ENCODE assay signal across 16 cellular contexts in genomic region chr4:97656034-97656720, GRCh38.
DNase-seq lines count a peak whose midpoint lies in the region; ATAC-seq and TF ChIP-seq lines count a peak whose summit lies in the region.
"Had no signal": no experiment of that assay in that cellular context is flagged by ENCODE, and none has a peak within 500 bp of the region (broad histone marks: within the 10 kb centered on the region; RNA-seq: fewer than 3 reads in every experiment).

No MANE protein-coding gene starts in this region.

- H3K4me3 Mint-ChIP-seq in activated naive CD8-positive, alpha-beta T cell treated with anti-CD3 and anti-CD28 coated beads, Interleukin-2, amount 50 U/mL, for 24 hours: no peak overlapping the region
- H3K4me3 Mint-ChIP-seq: dendritic cell treated with granulocyte-macrophage colony-stimulating factor and Interleukin-4, amounts not matched to agents 40 ng/mL and 50 ng/mL, for 4 days; IgD-negative memory B cell had no signal

- H3K27me3 ChIP-seq in adipocyte (replicated peaks; ENCODE audit: control insufficient read depth, insufficient read depth, low read length): no peaks in the 10 kb centered on the region
- H3K27me3 ChIP-seq: heart right ventricle, ovary, vagina had no signal

- H3K36me3 ChIP-seq in adipocyte (ENCODE audit: control insufficient read depth, insufficient read depth, low read length, severe bottlenecking): no peaks in the 10 kb centered on the region
- H3K36me3 ChIP-seq: heart right ventricle, ovary, vagina had no signal

- H3K4me3 ChIP-seq in adipocyte (ENCODE audit: low read length): no peak overlapping the region
- no peak overlapping the region for H3K4me3 ChIP-seq in fibroblast of villous mesenchyme (ENCODE audit: low read depth, low read length)
- H3K4me3 ChIP-seq: heart right ventricle, ovary, vagina had no signal

- TF ChIP-seq CTCF in fibroblast of villous mesenchyme (IDR thresholded peaks at IDR 0.05; ENCODE audit: insufficient read depth, low read depth, low read length): no peak

- H3K4me1 ChIP-seq in adipocyte (ENCODE audit: control insufficient read depth, insufficient read depth, low read length): peaks cover 13% of the 10 kb centered on the region
- H3K4me1 ChIP-seq: heart right ventricle, vagina had no signal

- DNase-seq in Right ventricle myocardium superior (no peak), left ventricle myocardium superior (no peak), adipocyte (ENCODE audit: low read depth) (peak; percentile 77), fibroblast of villous mesenchyme (ENCODE audit: low read depth) (peak; percentile 70), cerebellar cortex (ENCODE audit: low spot score) (no peak), CD1c-positive myeloid dendritic cell (ENCODE audit: extremely low spot score) (no peak)
- no peak for DNase-seq in activated naive CD8-positive, alpha-beta T cell treated with anti-CD3 and anti-CD28 coated beads, Interleukin-2, amount 50 U/mL, for 24 hours
- DNase-seq: activated CD8-positive, alpha-beta memory T cell treated with anti-CD3 and anti-CD28 coated beads for 24 hours; activated naive CD4-positive, alpha-beta T cell treated with anti-CD3 and anti-CD28 coated beads, Interleukin-2, amount 50 U/mL, for 16 hours; heart right ventricle; NCI-H2081 treated with DMSO at 0.1 percent for 48 hours; ovary had no signal

- no peaks in the 10 kb centered on the region for H3K9me3 Mint-ChIP-seq in activated naive CD8-positive, alpha-beta T cell treated with anti-CD3 and anti-CD28 coated beads, Interleukin-2, amount 50 U/mL, for 24 hours
- H3K9me3 Mint-ChIP-seq: dendritic cell treated with granulocyte-macrophage colony-stimulating factor and Interleukin-4, amounts not matched to agents 40 ng/mL and 50 ng/mL, for 4 days had no signal

- no peaks in the 10 kb centered on the region for H3K9me3 ChIP-seq in adipocyte (ENCODE audit: control insufficient read depth, low read length)
- H3K9me3 ChIP-seq: ovary, vagina had no signal

- intact Hi-C loops in Right ventricle myocardium superior (cut with DNase I) (no loop called here), left ventricle myocardium superior (cut with micrococcal nuclease) (no loop called here)

- no peaks in the 10 kb centered on the region for H3K36me3 Mint-ChIP-seq in activated naive CD8-positive, alpha-beta T cell treated with anti-CD3 and anti-CD28 coated beads, Interleukin-2, amount 50 U/mL, for 24 hours (ENCODE audit: low read depth)
- H3K36me3 Mint-ChIP-seq: IgD-negative memory B cell had no signal

- no peak overlapping the region for H3K9ac ChIP-seq in adipocyte (ENCODE audit: low read length)

- no peaks in the 10 kb centered on the region for H3K4me1 Mint-ChIP-seq in activated naive CD8-positive, alpha-beta T cell treated with anti-CD3 and anti-CD28 coated beads, Interleukin-2, amount 50 U/mL, for 24 hours
- H3K4me1 Mint-ChIP-seq: IgD-negative memory B cell had no signal

- H3K27ac Mint-ChIP-seq in activated naive CD8-positive, alpha-beta T cell treated with anti-CD3 and anti-CD28 coated beads, Interleukin-2, amount 50 U/mL, for 24 hours: no peak overlapping the region
- H3K27ac Mint-ChIP-seq: dendritic cell treated with granulocyte-macrophage colony-stimulating factor and Interleukin-4, amounts not matched to agents 40 ng/mL and 50 ng/mL, for 4 days; IgD-negative memory B cell had no signal

- ATAC-seq in Right ventricle myocardium superior (ENCODE audit: poor library complexity) (peak; percentile 49), left ventricle myocardium superior (no peak), HG03565 (IDR thresholded peaks at IDR 0.05; ENCODE audit: unreplicated experiment) (no peak)
- no peak for ATAC-seq in activated naive CD8-positive, alpha-beta T cell treated with anti-CD3 and anti-CD28 coated beads, Interleukin-2, amount 50 U/mL, for 24 hours

- H3K27me3 Mint-ChIP-seq in activated naive CD8-positive, alpha-beta T cell treated with anti-CD3 and anti-CD28 coated beads, Interleukin-2, amount 50 U/mL, for 24 hours: no peaks in the 10 kb centered on the region
- H3K27me3 Mint-ChIP-seq: dendritic cell treated with granulocyte-macrophage colony-stimulating factor and Interleukin-4, amounts not matched to agents 40 ng/mL and 50 ng/mL, for 4 days; IgD-negative memory B cell had no signal

Comparison
In these comparisons a context has a peak if more than half of its experiments do, and no peak if none do; other contexts are left out.
1. DNase-seq: peak in adipocyte (single experiment) and fibroblast of villous mesenchyme (single experiment); none in Right ventricle myocardium superior (single experiment), left ventricle myocardium superior (single experiment), activated naive CD8-positive, alpha-beta T cell treated with anti-CD3 and anti-CD28 coated beads, Interleukin-2, amount 50 U/mL, for 24 hours (single experiment), cerebellar cortex (single experiment) and CD1c-positive myeloid dendritic cell (single experiment).